In the genomic region with DNA sequence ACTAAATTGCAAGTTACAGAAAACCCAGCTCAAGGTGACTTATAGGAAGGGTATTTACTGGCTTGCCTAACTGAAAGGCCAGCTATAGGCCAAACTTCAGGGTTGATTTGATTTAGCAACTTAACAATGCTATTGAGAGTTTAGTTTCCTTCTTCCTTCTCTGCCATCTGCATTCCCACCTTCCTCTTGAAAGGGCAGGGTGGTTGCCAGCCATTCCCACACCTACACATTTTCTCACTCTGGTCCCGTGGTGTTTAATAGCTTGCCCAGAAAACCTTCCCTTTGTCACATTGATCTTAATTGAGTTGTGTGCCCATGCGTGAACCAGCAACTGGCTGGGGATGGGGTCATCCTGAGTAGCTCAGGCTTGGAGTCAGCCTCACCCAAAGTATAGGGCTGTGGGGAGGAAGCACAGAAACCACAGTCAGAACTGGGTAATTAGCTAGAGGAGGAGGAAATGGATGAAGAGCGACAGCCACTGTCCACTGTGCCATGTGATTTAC, we compare ENCODE assay signal across 14 cellular contexts.
DNase-seq lines count a peak whose midpoint lies in the region; ATAC-seq and TF ChIP-seq lines count a peak whose summit lies in the region.
"Had no signal": no experiment of that assay in that cellular context is flagged by ENCODE, and none has a peak within 500 bp of the region (broad histone marks: within the 10 kb centered on the region; RNA-seq: fewer than 3 reads in every experiment).

No MANE protein-coding gene starts in this region.

- TF ChIP-seq EP300 in transverse colon (IDR thresholded peaks at IDR 0.05; ENCODE audit: low read depth): no peak

- 94 to 100% methylated on average over 3 of the region's 3 CpGs for WGBS in GM23248 (ENCODE audit: low coverage in 1 of 2, low lambda C conversion rate in 2 of 2, missing lambda C conversion rate in 2 of 2), 2 experiments
- WGBS in transverse colon (ENCODE audit: low coverage in 1 of 2), 2 donors: 58 to 74% methylated on average over 3 of the region's 3 CpGs

- H3K4me3 Mint-ChIP-seq in stimulated activated effector memory CD8-positive, alpha-beta T cell treated with anti-CD3 and anti-CD28 coated beads, Interleukin-12 subunit alpha, Interleukin-12 subunit beta, amount 100 ng/mL, for 72 hours: no peak overlapping the region
- H3K4me3 Mint-ChIP-seq: activated CD4-positive, alpha-beta T cell treated with anti-CD3 and anti-CD28 coated beads, Interleukin-2, amount 10 ng/mL, durations not matched to agents 24 days and 14 days had no signal

- H3K9ac ChIP-seq in GM23248: no peak overlapping the region

- intact Hi-C loops in transverse colon (cut with DNase I; ENCODE audit: low total_unique reads): no loop called here

- H3K4me2 ChIP-seq in GM23248 (ENCODE audit: unreplicated experiment): no peak overlapping the region

- H3K36me3 Mint-ChIP-seq in stimulated activated effector memory CD8-positive, alpha-beta T cell treated with anti-CD3 and anti-CD28 coated beads, Interleukin-12 subunit alpha, Interleukin-12 subunit beta, amount 100 ng/mL, for 72 hours: no peaks in the 10 kb centered on the region

- no peaks in the 10 kb centered on the region for H3K9me2 ChIP-seq in GM23248 (ENCODE audit: insufficient read depth)

- H3K27me3 ChIP-seq in GM23248 (replicated peaks; ENCODE audit: insufficient read depth): peaks cover 3% of the 10 kb centered on the region; the same call in 1 of the 2 replicates
- no peaks in the 10 kb centered on the region for H3K27me3 ChIP-seq in transverse colon
- H3K27me3 ChIP-seq: foreskin keratinocyte, stomach had no signal

- no peaks in the 10 kb centered on the region for H3K79me2 ChIP-seq in GM23248 (ENCODE audit: insufficient read depth)

- DNase-seq in GM23248 (peak; percentile 28), SKM-1 (lab: John Stamatoyannopoulos, UW; ENCODE audit: unreplicated experiment) (peak; percentile 45), fibroblast of mammary gland (ENCODE audit: low read depth) (peak; percentile 21), transverse colon (no peak), ACHN (no peak), RKO (ENCODE audit: low spot score) (no peak)
- DNase-seq in stimulated activated effector memory CD8-positive, alpha-beta T cell treated with anti-CD3 and anti-CD28 coated beads, Interleukin-12 subunit alpha, Interleukin-12 subunit beta, amount 100 ng/mL, for 72 hours (ENCODE audit: low spot score in 2 of 2): no peak
- DNase-seq: activated CD4-positive, alpha-beta T cell treated with anti-CD3 and anti-CD28 coated beads, Interleukin-2, amount 10 ng/mL, durations not matched to agents 24 days and 14 days; foreskin keratinocyte; NCI-H146; NCI-H774; stimulated activated CD4-positive, alpha-beta T cell treated with anti-CD3 and anti-CD28 coated beads, Interleukin-2, amount 100 ng/mL, for 24 hours; stomach had no signal

- TF ChIP-seq POLR2A in transverse colon (IDR thresholded peaks at IDR 0.05): no peak

- no peak for TF ChIP-seq CTCF in fibroblast of mammary gland (conservative IDR thresholded peaks at IDR 0.05; ENCODE audit: control insufficient read depth, insufficient read depth, low read depth, low read length)
- no peak for TF ChIP-seq CTCF in transverse colon (IDR thresholded peaks at IDR 0.05)

- no peaks in the 10 kb centered on the region for H3K9me3 Mint-ChIP-seq in stimulated activated effector memory CD8-positive, alpha-beta T cell treated with anti-CD3 and anti-CD28 coated beads, Interleukin-12 subunit alpha, Interleukin-12 subunit beta, amount 100 ng/mL, for 72 hours
- H3K9me3 Mint-ChIP-seq: activated CD4-positive, alpha-beta T cell treated with anti-CD3 and anti-CD28 coated beads, Interleukin-2, amount 10 ng/mL, durations not matched to agents 24 days and 14 days had no signal

- H3K4me3 ChIP-seq in GM23248: no peak overlapping the region
- no peak overlapping the region for H3K4me3 ChIP-seq in fibroblast of mammary gland (ENCODE audit: control insufficient read depth, low read depth, low read length)
- no peak overlapping the region for H3K4me3 ChIP-seq in transverse colon
- H3K4me3 ChIP-seq: stomach had no signal

- H3K36me3 ChIP-seq in GM23248 (ENCODE audit: low read depth) (no peaks in the 10 kb centered on the region), transverse colon (no peaks in the 10 kb centered on the region)

- H3F3A ChIP-seq in GM23248 (ENCODE audit: insufficient read depth): peaks cover 13% of the 10 kb centered on the region

- no peak overlapping the region for H2AFZ ChIP-seq in GM23248

- H3K27ac Mint-ChIP-seq in stimulated activated effector memory CD8-positive, alpha-beta T cell treated with anti-CD3 and anti-CD28 coated beads, Interleukin-12 subunit alpha, Interleukin-12 subunit beta, amount 100 ng/mL, for 72 hours: no peak overlapping the region
- H3K27ac Mint-ChIP-seq: activated CD4-positive, alpha-beta T cell treated with anti-CD3 and anti-CD28 coated beads, Interleukin-2, amount 10 ng/mL, durations not matched to agents 24 days and 14 days had no signal

- H3K4me1 Mint-ChIP-seq in stimulated activated effector memory CD8-positive, alpha-beta T cell treated with anti-CD3 and anti-CD28 coated beads, Interleukin-12 subunit alpha, Interleukin-12 subunit beta, amount 100 ng/mL, for 72 hours: peaks cover 11% of the 10 kb centered on the region

- in situ Hi-C loops in GM23248 (cut with MboI) (loop anchor here (5.0 to 25.0 kb wide), 2 partner anchors 52 to 217 kb away; a partner anchor contains a TSS), transverse colon (cut with MboI; ENCODE audit: low pct_ligation_motif_present in 1 of 4, low pct_unique_long_range_greater_than_20kb in 1 of 4, low sequenced_read_pairs in 3 of 4) (no loop called here), ACHN (cut with HindIII; ENCODE audit: low pct_ligation_motif_present, low pct_unique_long_range_greater_than_20kb, low sequenced_read_pairs) (loop anchor here (25.0 kb wide), 1 partner anchor 92 kb away; no protein-coding TSS in a partner anchor)

- no peaks in the 10 kb centered on the region for H3K9me3 ChIP-seq in GM23248 (ENCODE audit: low read depth)
- no peaks in the 10 kb centered on the region for H3K9me3 ChIP-seq in transverse colon
- H3K9me3 ChIP-seq: stomach had no signal

- ATAC-seq in stimulated activated effector memory CD8-positive, alpha-beta T cell treated with anti-CD3 and anti-CD28 coated beads, Interleukin-12 subunit alpha, Interleukin-12 subunit beta, amount 100 ng/mL, for 72 hours: no peak
- ATAC-seq: foreskin keratinocyte, left lobe of liver had no signal

- H3K4me1 ChIP-seq in GM23248 (ENCODE audit: insufficient read depth): peaks cover 31% of the 10 kb centered on the region
- H3K4me1 ChIP-seq in transverse colon: peaks cover 6 to 48% (median 26%) of the 10 kb centered on the region in 4 donors

- H3K27ac ChIP-seq in GM23248 (no peak overlapping the region), transverse colon (peak overlapping the region; percentile 28 to 51 (median 40))
- H3K27ac ChIP-seq: foreskin keratinocyte had no signal

- no peaks in the 10 kb centered on the region for H4K20me1 ChIP-seq in GM23248 (ENCODE audit: insufficient read depth)

Comparison
In these comparisons a context has a peak if more than half of its experiments do, and no peak if none do; other contexts are left out.
1. DNase-seq: peak in GM23248 (single experiment), SKM-1 (single experiment) and fibroblast of mammary gland (single experiment); none in transverse colon (single experiment), stimulated activated effector memory CD8-positive, alpha-beta T cell treated with anti-CD3 and anti-CD28 coated beads, Interleukin-12 subunit alpha, Interleukin-12 subunit beta, amount 100 ng/mL, for 72 hours (0 of 2), ACHN (single experiment) and RKO (single experiment).
2. in situ Hi-C loops: an anchor here in GM23248 (5.0 to 25.0 kb wide) and ACHN (25.0 kb wide); none called in transverse colon.